ENCODE assay signal across 14 cellular contexts in genomic region chr2:176753752-176754474, GRCh38.
DNase-seq lines count a peak whose midpoint lies in the region; ATAC-seq and TF ChIP-seq lines count a peak whose summit lies in the region.
"Had no signal": no experiment of that assay in that cellular context is flagged by ENCODE, and none has a peak within 500 bp of the region (broad histone marks: within the 10 kb centered on the region; RNA-seq: fewer than 3 reads in every experiment).

No MANE protein-coding gene starts in this region.

- peak overlapping the region; percentile 53 to 54 for H3K27ac ChIP-seq in uterus
- H3K27ac ChIP-seq in naive thymus-derived CD4-positive, alpha-beta T cell (ENCODE audit: low read depth, low read length), result no peak overlapping the region
- H3K27ac ChIP-seq: testis had no signal

- intact Hi-C loops in Right ventricle myocardium superior (cut with DNase I), result no loop called here
- intact Hi-C loops in uterus (cut with DNase I; ENCODE audit: low total_unique reads), result no loop called here
- intact Hi-C loops in naive thymus-derived CD4-positive, alpha-beta T cell (cut with micrococcal nuclease), result no loop called here

- no peaks in the 10 kb centered on the region for H3K36me3 ChIP-seq in uterus
- H3K36me3 ChIP-seq in naive thymus-derived CD4-positive, alpha-beta T cell (ENCODE audit: control insufficient read depth in 2 of 3, insufficient read depth in 3 of 3, low read length in 3 of 3), result no peaks in the 10 kb centered on the region

- peaks cover 0 to 1% (median 0%) of the 10 kb centered on the region in 11 donors for H3K9me3 Mint-ChIP-seq in naive thymus-derived CD4-positive, alpha-beta T cell
- H3K9me3 Mint-ChIP-seq: activated T-helper 2 cell treated with anti-CD3 and anti-CD28 coated beads, Interferon-gamma antibody, Interleukin-2, Interleukin-4, amounts not matched to agents 10 μg/mL and 5 μg/mL and 100 μg/mL, durations not matched to agents 14 hours and 24 hours and 36 hours; natural killer cell treated with Interleukin-12 subunit alpha and Interleukin-12 subunit beta and Interleukin-15 and Interleukin-18, amount 100 ng/mL, for 72 hours had no signal

- no peak overlapping the region for H3K4me3 ChIP-seq in uterus
- no peak overlapping the region for H3K4me3 ChIP-seq in naive thymus-derived CD4-positive, alpha-beta T cell (ENCODE audit: low read length)
- H3K4me3 ChIP-seq: testis had no signal

- H3K4me3 Mint-ChIP-seq in naive thymus-derived CD4-positive, alpha-beta T cell, result no peak overlapping the region
- H3K4me3 Mint-ChIP-seq: natural killer cell treated with Interleukin-12 subunit alpha and Interleukin-12 subunit beta and Interleukin-15 and Interleukin-18, amount 100 ng/mL, for 72 hours had no signal

- H3K9me3 ChIP-seq in uterus, result no peaks in the 10 kb centered on the region
- no peaks in the 10 kb centered on the region for H3K9me3 ChIP-seq in naive thymus-derived CD4-positive, alpha-beta T cell (ENCODE audit: control insufficient read depth in 2 of 3, low read length in 3 of 3)
- H3K9me3 ChIP-seq: testis had no signal

- H3K4me1 ChIP-seq in uterus, result no peaks in the 10 kb centered on the region
- H3K4me1 ChIP-seq in naive thymus-derived CD4-positive, alpha-beta T cell (ENCODE audit: control insufficient read depth in 2 of 2, insufficient read depth in 2 of 2, low read length in 2 of 2), result no peaks in the 10 kb centered on the region
- H3K4me1 ChIP-seq: testis had no signal

- TF ChIP-seq CTCF in uterus (IDR thresholded peaks at IDR 0.05), result no peak

- H3K4me1 Mint-ChIP-seq in naive thymus-derived CD4-positive, alpha-beta T cell, result no peaks in the 10 kb centered on the region

- H3K27me3 Mint-ChIP-seq in naive thymus-derived CD4-positive, alpha-beta T cell, result peaks cover 8 to 22% (median 16%) of the 10 kb centered on the region in 5 donors

- CTCF ChIA-PET in naive thymus-derived CD4-positive, alpha-beta T cell (lab: Charles Lee), result no interaction called here

- no peak overlapping the region for H3K27ac Mint-ChIP-seq in naive thymus-derived CD4-positive, alpha-beta T cell
- H3K27ac Mint-ChIP-seq: activated T-helper 2 cell treated with anti-CD3 and anti-CD28 coated beads, Interferon-gamma antibody, Interleukin-2, Interleukin-4, amounts not matched to agents 10 μg/mL and 5 μg/mL and 100 μg/mL, durations not matched to agents 14 hours and 24 hours and 36 hours; natural killer cell treated with Interleukin-12 subunit alpha and Interleukin-12 subunit beta and Interleukin-15 and Interleukin-18, amount 100 ng/mL, for 72 hours had no signal

- TF ChIP-seq POLR2A in uterus (IDR thresholded peaks at IDR 0.05), result no peak

- ATAC-seq in Right ventricle myocardium superior (ENCODE audit: poor library complexity), result peak; percentile 83
- ATAC-seq in naive thymus-derived CD4-positive, alpha-beta T cell, result no peak
- ATAC-seq: natural killer cell treated with Interleukin-12 subunit alpha and Interleukin-12 subunit beta and Interleukin-15 and Interleukin-18, amount 100 ng/mL, for 72 hours had no signal

- DNase-seq in SIG-M5 treated with dmso at 0.1 percent for 504 hours (lab: John Stamatoyannopoulos, UW; ENCODE audit: unreplicated experiment), result peak; percentile 8
- no peak for DNase-seq in SIG-M5 (lab: John Stamatoyannopoulos, UW)
- DNase-seq in RKO (ENCODE audit: low spot score), result peak; percentile 3
- DNase-seq in Right ventricle myocardium superior, result peak; percentile 53
- no peak for DNase-seq in uterus
- no peak for DNase-seq in activated gamma-delta T cell treated with Interleukin-2 at 50 U/mL for 16 hours
- no peak for DNase-seq in naive thymus-derived CD4-positive, alpha-beta T cell
- no peak for DNase-seq in NCI-H2196 (lab: John Stamatoyannopoulos, UW; ENCODE audit: unreplicated experiment)
- DNase-seq: 8988T, DND-41, T-helper 2 cell, testis had no signal

- POLR2A ChIA-PET in naive thymus-derived CD4-positive, alpha-beta T cell (lab: Charles Lee), result no interaction called here

- H3K27me3 ChIP-seq in uterus, result no peaks in the 10 kb centered on the region
- no peaks in the 10 kb centered on the region for H3K27me3 ChIP-seq in naive thymus-derived CD4-positive, alpha-beta T cell (ENCODE audit: control insufficient read depth in 2 of 2, insufficient read depth in 2 of 2, low read length in 2 of 2)
- H3K27me3 ChIP-seq: testis had no signal

- H3K36me3 Mint-ChIP-seq in naive thymus-derived CD4-positive, alpha-beta T cell, result no peaks in the 10 kb centered on the region
- H3K36me3 Mint-ChIP-seq: natural killer cell treated with Interleukin-12 subunit alpha and Interleukin-12 subunit beta and Interleukin-15 and Interleukin-18, amount 100 ng/mL, for 72 hours had no signal

Comparison
In these comparisons a context has a peak if more than half of its experiments do, and no peak if none do; other contexts are left out.
1. DNase-seq: peak in SIG-M5 treated with dmso at 0.1 percent for 504 hours (single experiment), RKO (single experiment) and Right ventricle myocardium superior (single experiment); none in SIG-M5 (single experiment), uterus (0 of 2), activated gamma-delta T cell treated with Interleukin-2 at 50 U/mL for 16 hours (single experiment), naive thymus-derived CD4-positive, alpha-beta T cell (0 of 9) and NCI-H2196 (single experiment).